In genomic region chr19:12737666-12738351, GRCh38 we compare ENCODE assay signal across 9 cellular contexts. TPM values are rescaled to one million over a fixed set of nuclear protein-coding genes. Genes with fewer than 3 reads are reported as not detected.
DNase-seq lines count a peak whose midpoint lies in the region; ATAC-seq and TF ChIP-seq lines count a peak whose summit lies in the region.
"Had no signal": no experiment of that assay in that cellular context is flagged by ENCODE, and none has a peak within 500 bp of the region (broad histone marks: within the 10 kb centered on the region; RNA-seq: fewer than 3 reads in every experiment).

No MANE protein-coding gene starts in this region.

- H3K27ac Mint-ChIP-seq in CD4-positive, alpha-beta T cell: peak overlapping the region; percentile 86

- POLR2A ChIA-PET in CD4-positive, alpha-beta T cell (lab: Charles Lee): interaction anchor here (0.7 to 2.6 kb wide), 13 partner anchors 14 to 187 kb away, joined by 3 to 23 read pairs (median 5); partner anchors contain the start of genes DHPS, FBXW9, GCDH and JUNB

- peak overlapping the region; percentile 76 for H3K27ac ChIP-seq in CD4-positive, alpha-beta T cell (ENCODE audit: low read depth, low read length)
- H3K27ac ChIP-seq in Peyer's patch: peak overlapping the region; percentile 74 to 90 (median 88)
- no peak overlapping the region for H3K27ac ChIP-seq in neuronal stem cell (replicated peaks; ENCODE audit: low read length)

- H3K23ac ChIP-seq in neuronal stem cell (ENCODE audit: low read depth, low read length, poor library complexity): no peak overlapping the region

- H2BK120ac ChIP-seq in neuronal stem cell (ENCODE audit: low read depth, low read length): no peak overlapping the region

- H3K27me3 ChIP-seq in CD4-positive, alpha-beta T cell (ENCODE audit: control insufficient read depth, insufficient read depth, low read length): no peaks in the 10 kb centered on the region
- no peaks in the 10 kb centered on the region for H3K27me3 ChIP-seq in Peyer's patch
- H3K27me3 ChIP-seq in neuronal stem cell (ENCODE audit: control insufficient read depth in 3 of 3, insufficient read depth in 3 of 3, low read depth in 1 of 3, low read length in 3 of 3): no peaks in the 10 kb centered on the region

- no CpG with 5 or more reads among the region's 21 CpGs for WGBS in neuronal stem cell (ENCODE audit: extremely low coverage in 2 of 2, insufficient read length in 2 of 2, insufficient replicate concordance in 1 of 2), 2 donors

- peak; percentile 0 for ATAC-seq in CD4-positive, alpha-beta T cell (ENCODE audit: poor library complexity)

- H3K9ac ChIP-seq in neuronal stem cell (ENCODE audit: low read depth, low read length, poor library complexity): peak overlapping the region; percentile 97

- no peaks in the 10 kb centered on the region for H3K27me3 Mint-ChIP-seq in CD4-positive, alpha-beta T cell

- H3K4ac ChIP-seq in neuronal stem cell (ENCODE audit: low read length): no peak overlapping the region

- no peak overlapping the region for H2BK15ac ChIP-seq in neuronal stem cell (ENCODE audit: low read length)

- H3K79me1 ChIP-seq in neuronal stem cell (ENCODE audit: low read depth, low read length): peaks cover 10% of the 10 kb centered on the region

- H2BK5ac ChIP-seq in neuronal stem cell (ENCODE audit: low read length): peak overlapping the region; percentile 67

- H2BK12ac ChIP-seq in neuronal stem cell (ENCODE audit: low read length): no peak overlapping the region

- H3K36me3 ChIP-seq in Peyer's patch (peaks cover 0 to 31% (median 0%) of the 10 kb centered on the region in 3 donors), neuronal stem cell (replicated peaks in 1 of 2; ENCODE audit: control insufficient read depth in 2 of 2, insufficient read depth in 2 of 2, low read length in 2 of 2) (peaks cover 11 to 28% of the 10 kb centered on the region in 2 donors)

- H3K4me1 ChIP-seq in Peyer's patch (peaks cover 0 to 27% (median 20%) of the 10 kb centered on the region in 4 donors), neuronal stem cell (ENCODE audit: control insufficient read depth in 2 of 2, insufficient read depth in 1 of 2, low read depth in 1 of 2, low read length in 2 of 2) (peaks cover 9 to 11% of the 10 kb centered on the region in 2 donors)

- H3K18ac ChIP-seq in neuronal stem cell (ENCODE audit: low read length): peak overlapping the region; percentile 88

- H3K9me3 Mint-ChIP-seq in CD4-positive, alpha-beta T cell: no peaks in the 10 kb centered on the region

- no peak overlapping the region for H3K14ac ChIP-seq in neuronal stem cell (ENCODE audit: low read length)

- TF ChIP-seq CTCF in CD4-positive, alpha-beta T cell (IDR thresholded peaks at IDR 0.05): no peak
- TF ChIP-seq CTCF in Peyer's patch (IDR thresholded peaks at IDR 0.05) (no peak), epithelial cell of esophagus (IDR thresholded peaks at IDR 0.05; ENCODE audit: insufficient read depth, low read depth, low read length, missing control alignments) (no peak)

- peak overlapping the region; percentile 82 for H2AK5ac ChIP-seq in neuronal stem cell (ENCODE audit: low read depth, low read length)

- peak overlapping the region; percentile 66 to 98 (median 88) for H3K4me3 ChIP-seq in Peyer's patch
- H3K4me3 ChIP-seq in epithelial cell of esophagus (ENCODE audit: low read length): peak overlapping the region; percentile 97
- H3K4me3 ChIP-seq in neuronal stem cell (ENCODE audit: low read length in 2 of 2): peak overlapping the region; percentile 92 to 97

- peak overlapping the region; percentile 89 for H2AFZ ChIP-seq in neuronal stem cell (ENCODE audit: low read length)

- H3K36me3 Mint-ChIP-seq in CD4-positive, alpha-beta T cell (ENCODE audit: low read depth): peaks cover 48% of the 10 kb centered on the region

- H4K8ac ChIP-seq in neuronal stem cell (ENCODE audit: low read depth, low read length): peak overlapping the region; percentile 95

- H3K4me2 ChIP-seq in neuronal stem cell (ENCODE audit: insufficient read depth, low read length, poor library complexity, severe bottlenecking): peak overlapping the region; percentile 85

- no peak overlapping the region for H4K91ac ChIP-seq in neuronal stem cell (ENCODE audit: low read depth, low read length, poor library complexity)

- H3K4me1 Mint-ChIP-seq in CD4-positive, alpha-beta T cell (ENCODE audit: low read depth): peaks cover 34% of the 10 kb centered on the region

- H3K4me3 Mint-ChIP-seq in CD4-positive, alpha-beta T cell: peak overlapping the region; percentile 96

- intact Hi-C loops in CD4-positive, alpha-beta T cell (cut with DNase I, micrococcal nuclease): loop anchor here in 1 of 2 experiments (10.0 kb wide), 1 partner anchor 197 kb away; the partner anchor contains the start of genes CALR and FARSA

- no peak for TF ChIP-seq POLR2A in Peyer's patch (IDR thresholded peaks at IDR 0.05)

- CTCF ChIA-PET in CD4-positive, alpha-beta T cell (lab: Charles Lee): interaction anchor here (0.6 to 2.7 kb wide), 7 partner anchors 20 to 109 kb away, joined by 3 to 12 read pairs (median 5); no protein-coding TSS in a partner anchor

- DNase-seq in CD4-positive, alpha-beta T cell: no peak
- no peak for DNase-seq in Peyer's patch
- DNase-seq in epithelial cell of esophagus (ENCODE audit: low read depth): no peak
- DNase-seq in neuronal stem cell (ENCODE audit: low spot score): no peak
- no peak for DNase-seq in H4 (ENCODE audit: low spot score)
- no peak for DNase-seq in OCI-M2 (lab: John Stamatoyannopoulos, UW; ENCODE audit: unreplicated experiment)
- DNase-seq in glomerular visceral epithelial cell (ENCODE audit: extremely low spot score): no peak
- DNase-seq in globus pallidus (ENCODE audit: low spot score): no peak

- H3K9me3 ChIP-seq in CD4-positive, alpha-beta T cell (ENCODE audit: control insufficient read depth, low read length): no peaks in the 10 kb centered on the region
- H3K9me3 ChIP-seq in Peyer's patch: no peaks in the 10 kb centered on the region
- no peaks in the 10 kb centered on the region for H3K9me3 ChIP-seq in neuronal stem cell (replicated peaks in 1 of 2; ENCODE audit: control insufficient read depth in 2 of 2, insufficient read depth in 1 of 2, low read depth in 1 of 2, low read length in 2 of 2)

RNA-seq across cellular contexts. Expression of gene GET3, which starts 0.5 kb away (rescaled TPM):
- total RNA-seq in CD4-positive, alpha-beta T cell: 10 to 100 TPM; 13.9 to 14.5 TPM
- 10 to 100 TPM; 23.1 to 31.9 (median 30.5) TPM for total RNA-seq in Peyer's patch
- polyA plus RNA-seq in neuronal stem cell (2013, experiment 1 of 2): 46.1 TPM
- 44.7 TPM for polyA plus RNA-seq in neuronal stem cell (2013, experiment 2 of 2)
- 85.4 and 94.4 TPM in 2 replicates for total RNA-seq in H4 (2014; rRNA removed; shearing (Covaris generic))

RNA-seq across cellular contexts. Expression of gene TRIR, which starts 3.3 kb away (rescaled TPM):
- total RNA-seq in CD4-positive, alpha-beta T cell: 100 to 1,000 TPM; 194 to 201 TPM
- 100 to 1,000 TPM; 134 to 297 (median 185) TPM for total RNA-seq in Peyer's patch
- 242 TPM for polyA plus RNA-seq in neuronal stem cell (2013, experiment 1 of 2)
- 221 TPM for polyA plus RNA-seq in neuronal stem cell (2013, experiment 2 of 2)
- total RNA-seq in H4 (2014; rRNA removed; shearing (Covaris generic)): 238 and 271 TPM in 2 replicates

RNA-seq across cellular contexts. Expression of gene BEST2, which starts 13.8 kb away (rescaled TPM):
- not detected for total RNA-seq in CD4-positive, alpha-beta T cell
- total RNA-seq in Peyer's patch: 10 to 100 TPM in 3 of 4 donors, not detected in 1; 20.5 to 82.0 (median 40.6) TPM
- 0.03 TPM for polyA plus RNA-seq in neuronal stem cell (2013, experiment 1 of 2)
- 0.03 TPM for polyA plus RNA-seq in neuronal stem cell (2013, experiment 2 of 2)
- total RNA-seq in H4 (2014; rRNA removed; shearing (Covaris generic)): 0.06 TPM in 1 of 2 replicates, not detected in the other
- total RNA-seq: SK-MEL-5 had no signal

RNA-seq across cellular contexts. Expression of gene TNPO2, which starts 14.1 kb away (rescaled TPM):
- 10 to 100 TPM; 47.3 to 47.4 TPM for total RNA-seq in CD4-positive, alpha-beta T cell
- 100 to 1,000 TPM in 3 of 4 donors, 10 to 100 TPM in 1; 39.1 to 131 (median 103) TPM for total RNA-seq in Peyer's patch
- 47.1 TPM for polyA plus RNA-seq in neuronal stem cell (2013, experiment 1 of 2)
- polyA plus RNA-seq in neuronal stem cell (2013, experiment 2 of 2): 47.1 TPM
- 30.1 and 33.0 TPM in 2 replicates for total RNA-seq in H4 (2014; rRNA removed; shearing (Covaris generic))

RNA-seq across cellular contexts. Expression of gene HOOK2, which starts 37.5 kb away (rescaled TPM):
- total RNA-seq in CD4-positive, alpha-beta T cell: 10 to 100 TPM; 14.8 to 17.0 TPM
- total RNA-seq in Peyer's patch: 100 to 1,000 TPM; 193 to 379 (median 285) TPM
- polyA plus RNA-seq in neuronal stem cell (2013, experiment 1 of 2): 15.5 TPM
- polyA plus RNA-seq in neuronal stem cell (2013, experiment 2 of 2): 15.0 TPM
- total RNA-seq in H4 (2014; rRNA removed; shearing (Covaris generic)): 8.6 and 13.0 TPM in 2 replicates
